Comparison of ENCODE assay signal across 13 cellular contexts in genomic region chr11:108558222-108558621, GRCh38. TPM values are rescaled to one million over a fixed set of nuclear protein-coding genes. Genes with fewer than 3 reads are reported as not detected.
DNase-seq lines count a peak whose midpoint lies in the region; ATAC-seq lines count a peak whose summit lies in the region.
"Had no signal": no experiment of that assay in that cellular context is flagged by ENCODE, and none has a peak within 500 bp of the region (broad histone marks: within the 10 kb centered on the region; RNA-seq: fewer than 3 reads in every experiment).

No MANE protein-coding gene starts in this region.

- no peak overlapping the region for H3K27ac Mint-ChIP-seq in activated CD4-positive, alpha-beta memory T cell treated with anti-CD3 and anti-CD28 coated beads, Interleukin-2, amount 10 ng/mL, durations not matched to agents 7 days and 5 days

- H3K27me3 Mint-ChIP-seq in activated CD4-positive, alpha-beta memory T cell treated with anti-CD3 and anti-CD28 coated beads, Interleukin-2, amount 10 ng/mL, durations not matched to agents 7 days and 5 days = no peaks in the 10 kb centered on the region

- H3K27me3 ChIP-seq in adipocyte (replicated peaks; ENCODE audit: control insufficient read depth, insufficient read depth, low read length) = no peaks in the 10 kb centered on the region
- H3K27me3 ChIP-seq in GM23248 (replicated peaks; ENCODE audit: insufficient read depth) = no peaks in the 10 kb centered on the region; the same call in 1 of the 2 replicates
- H3K27me3 ChIP-seq: neutrophil had no signal

- peak; percentile 54 for ATAC-seq in GM18519 (IDR thresholded peaks at IDR 0.05; ENCODE audit: low FRiP score, unreplicated experiment)
- ATAC-seq in GM21390 (IDR thresholded peaks at IDR 0.05; ENCODE audit: unreplicated experiment) = peak; percentile 68
- peak; percentile 83 for ATAC-seq in HG03039 (IDR thresholded peaks at IDR 0.05; ENCODE audit: unreplicated experiment)

- no peaks in the 10 kb centered on the region for H3K36me3 ChIP-seq in adipocyte (ENCODE audit: control insufficient read depth, insufficient read depth, low read length, severe bottlenecking)
- no peaks in the 10 kb centered on the region for H3K36me3 ChIP-seq in GM23248 (ENCODE audit: low read depth)
- H3K36me3 ChIP-seq: left ventricle myocardium inferior, neutrophil had no signal

- no peak overlapping the region for H3K4me3 Mint-ChIP-seq in activated CD4-positive, alpha-beta memory T cell treated with anti-CD3 and anti-CD28 coated beads, Interleukin-2, amount 10 ng/mL, durations not matched to agents 7 days and 5 days

- H3K9me3 Mint-ChIP-seq in activated CD4-positive, alpha-beta memory T cell treated with anti-CD3 and anti-CD28 coated beads, Interleukin-2, amount 10 ng/mL, durations not matched to agents 7 days and 5 days = no peaks in the 10 kb centered on the region

- DNase-seq in adipocyte (ENCODE audit: low read depth) (peak; percentile 22), GM23248 (no peak), NCI-H82 treated with DMSO at 0.1 percent for 48 hours (lab: John Stamatoyannopoulos, UW; ENCODE audit: unreplicated experiment) (no peak)
- no peak for DNase-seq in activated CD4-positive, alpha-beta memory T cell treated with anti-CD3 and anti-CD28 coated beads, Interleukin-2, amount 10 ng/mL, durations not matched to agents 7 days and 5 days
- DNase-seq in stimulated activated naive CD4-positive, alpha-beta T cell treated with Interleukin-2 at 50 U/mL for 16 hours (lab: John Stamatoyannopoulos, UW) = no peak
- DNase-seq: DMS79 treated with DMSO at 0.1 percent for 48 hours, glutamatergic neuron, left ventricle myocardium inferior, MV-4-11 had no signal

- H3K4me3 ChIP-seq in adipocyte (ENCODE audit: low read length) = no peak overlapping the region
- H3K4me3 ChIP-seq in GM23248 = no peak overlapping the region
- H3K4me3 ChIP-seq: left ventricle myocardium inferior had no signal

- no peak overlapping the region for H3K4me2 ChIP-seq in GM23248 (ENCODE audit: unreplicated experiment)

- H3F3A ChIP-seq in GM23248 (ENCODE audit: insufficient read depth) = peaks cover 35% of the 10 kb centered on the region

- no peaks in the 10 kb centered on the region for H4K20me1 ChIP-seq in GM23248 (ENCODE audit: insufficient read depth)

- WGBS in GM23248 (ENCODE audit: low coverage in 1 of 2, low lambda C conversion rate in 2 of 2, missing lambda C conversion rate in 2 of 2), 2 experiments = 97 to 100% methylated on average over 2 of the region's 2 CpGs

- H3K9ac ChIP-seq in adipocyte (ENCODE audit: low read length) (no peak overlapping the region), GM23248 (no peak overlapping the region)

- H3K4me1 Mint-ChIP-seq in activated CD4-positive, alpha-beta memory T cell treated with anti-CD3 and anti-CD28 coated beads, Interleukin-2, amount 10 ng/mL, durations not matched to agents 7 days and 5 days = peaks cover 2% of the 10 kb centered on the region

- H3K4me1 ChIP-seq in adipocyte (ENCODE audit: control insufficient read depth, insufficient read depth, low read length) = peaks cover 37% of the 10 kb centered on the region
- H3K4me1 ChIP-seq in GM23248 (ENCODE audit: insufficient read depth) = peaks cover 38% of the 10 kb centered on the region
- H3K4me1 ChIP-seq: left ventricle myocardium inferior had no signal

- H3K79me2 ChIP-seq in GM23248 (ENCODE audit: insufficient read depth) = no peaks in the 10 kb centered on the region

- no peak overlapping the region for H2AFZ ChIP-seq in GM23248

- H3K36me3 Mint-ChIP-seq in activated CD4-positive, alpha-beta memory T cell treated with anti-CD3 and anti-CD28 coated beads, Interleukin-2, amount 10 ng/mL, durations not matched to agents 7 days and 5 days (ENCODE audit: low read depth) = no peaks in the 10 kb centered on the region

- in situ Hi-C loops in GM23248 (cut with MboI) = no loop called here

- CTCF ChIA-PET in activated CD4-positive, alpha-beta memory T cell treated with anti-CD3 and anti-CD28 coated beads, Interleukin-2, amount 10 ng/mL, durations not matched to agents 7 days and 5 days (lab: Charles Lee) = no interaction called here

- POLR2A ChIA-PET in activated CD4-positive, alpha-beta memory T cell treated with anti-CD3 and anti-CD28 coated beads, Interleukin-2, amount 10 ng/mL, durations not matched to agents 7 days and 5 days (lab: Charles Lee) = interaction anchor here (0.6 kb wide), 1 partner anchor 523 kb away, joined by 3 read pairs; no protein-coding TSS in a partner anchor

- H3K9me3 ChIP-seq in adipocyte (ENCODE audit: control insufficient read depth, low read length) (no peaks in the 10 kb centered on the region), GM23248 (ENCODE audit: low read depth) (no peaks in the 10 kb centered on the region)
- H3K9me3 ChIP-seq: left ventricle myocardium inferior, neutrophil had no signal

- H3K9me2 ChIP-seq in GM23248 (ENCODE audit: insufficient read depth) = no peaks in the 10 kb centered on the region

- H3K27ac ChIP-seq in GM23248 = no peak overlapping the region
- H3K27ac ChIP-seq: left ventricle myocardium inferior, neutrophil had no signal

RNA-seq across cellular contexts. Expression of gene EXPH5, which starts 35.3 kb away (rescaled TPM):
- total RNA-seq in GM23248 (2014; rRNA removed; shearing (Covaris generic)) = 0.13 TPM in 1 of 2 replicates, not detected in the other
- 0.19 TPM in 1 of 2 replicates, not detected in the other for polyA plus RNA-seq in GM23248 (2016; fragmentation: Nextera tagmentation; extraction: Ambion mirVana)
- total RNA-seq in activated CD4-positive, alpha-beta memory T cell treated with anti-CD3 and anti-CD28 coated beads, Interleukin-2, amount 10 ng/mL, durations not matched to agents 7 days and 5 days = 1 to 10 TPM in 1 of 2 experiments, under 1 TPM in 1; 0.55 to 1.0 TPM
